7 cellular contexts compared by ENCODE assay signal in the genomic region with DNA sequence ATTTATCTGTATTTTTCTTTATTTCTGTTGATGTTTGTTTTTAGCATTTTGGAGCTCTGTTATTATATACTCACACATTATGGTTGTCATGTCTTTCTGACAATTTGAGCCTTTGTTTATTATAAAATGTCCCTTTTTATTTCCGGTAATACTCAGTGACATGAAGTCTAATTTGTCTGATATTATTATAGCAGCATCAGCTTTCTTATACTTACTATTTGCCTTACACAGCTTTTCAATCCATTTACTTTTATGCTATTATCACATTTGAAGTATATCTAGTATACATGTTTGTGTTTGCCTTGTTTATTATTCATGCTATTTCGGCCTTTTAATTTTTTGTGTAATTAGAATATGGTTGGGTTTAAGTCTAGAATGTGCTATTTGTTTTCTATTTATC.
"Had no signal": no experiment of that assay in that cellular context is flagged by ENCODE, and none has a peak within 500 bp of the region (broad histone marks: within the 10 kb centered on the region; RNA-seq: fewer than 3 reads in every experiment).

No MANE protein-coding gene starts in this region.

- DNase-seq: IMR-90, KBM-7, KG1 had no signal

- H3K27ac Mint-ChIP-seq: IgD-negative memory B cell had no signal

- H3K4me3 Mint-ChIP-seq: IgD-negative memory B cell had no signal

- ATAC-seq: HepG2 had no signal

- FAIRE-seq: HepG2, HTR-8/SVneo had no signal

- H3K36me3 Mint-ChIP-seq: IgD-negative memory B cell had no signal

- H3K4me1 Mint-ChIP-seq: IgD-negative memory B cell had no signal

- H3K27ac ChIP-seq: HL-60 had no signal

- H3K27me3 Mint-ChIP-seq: IgD-negative memory B cell had no signal
